In genomic region chr10:103806376-103807320, GRCh38 we compare ENCODE assay signal across 1 cellular context.
TF ChIP-seq lines count a peak whose summit lies in the region.

No MANE protein-coding gene starts in this region.

TF ChIP-seq in H1, 55 proteins besides CTCF, POLR2A, EP300 and RAD21:
- TF ChIP-seq, protein P1, sequence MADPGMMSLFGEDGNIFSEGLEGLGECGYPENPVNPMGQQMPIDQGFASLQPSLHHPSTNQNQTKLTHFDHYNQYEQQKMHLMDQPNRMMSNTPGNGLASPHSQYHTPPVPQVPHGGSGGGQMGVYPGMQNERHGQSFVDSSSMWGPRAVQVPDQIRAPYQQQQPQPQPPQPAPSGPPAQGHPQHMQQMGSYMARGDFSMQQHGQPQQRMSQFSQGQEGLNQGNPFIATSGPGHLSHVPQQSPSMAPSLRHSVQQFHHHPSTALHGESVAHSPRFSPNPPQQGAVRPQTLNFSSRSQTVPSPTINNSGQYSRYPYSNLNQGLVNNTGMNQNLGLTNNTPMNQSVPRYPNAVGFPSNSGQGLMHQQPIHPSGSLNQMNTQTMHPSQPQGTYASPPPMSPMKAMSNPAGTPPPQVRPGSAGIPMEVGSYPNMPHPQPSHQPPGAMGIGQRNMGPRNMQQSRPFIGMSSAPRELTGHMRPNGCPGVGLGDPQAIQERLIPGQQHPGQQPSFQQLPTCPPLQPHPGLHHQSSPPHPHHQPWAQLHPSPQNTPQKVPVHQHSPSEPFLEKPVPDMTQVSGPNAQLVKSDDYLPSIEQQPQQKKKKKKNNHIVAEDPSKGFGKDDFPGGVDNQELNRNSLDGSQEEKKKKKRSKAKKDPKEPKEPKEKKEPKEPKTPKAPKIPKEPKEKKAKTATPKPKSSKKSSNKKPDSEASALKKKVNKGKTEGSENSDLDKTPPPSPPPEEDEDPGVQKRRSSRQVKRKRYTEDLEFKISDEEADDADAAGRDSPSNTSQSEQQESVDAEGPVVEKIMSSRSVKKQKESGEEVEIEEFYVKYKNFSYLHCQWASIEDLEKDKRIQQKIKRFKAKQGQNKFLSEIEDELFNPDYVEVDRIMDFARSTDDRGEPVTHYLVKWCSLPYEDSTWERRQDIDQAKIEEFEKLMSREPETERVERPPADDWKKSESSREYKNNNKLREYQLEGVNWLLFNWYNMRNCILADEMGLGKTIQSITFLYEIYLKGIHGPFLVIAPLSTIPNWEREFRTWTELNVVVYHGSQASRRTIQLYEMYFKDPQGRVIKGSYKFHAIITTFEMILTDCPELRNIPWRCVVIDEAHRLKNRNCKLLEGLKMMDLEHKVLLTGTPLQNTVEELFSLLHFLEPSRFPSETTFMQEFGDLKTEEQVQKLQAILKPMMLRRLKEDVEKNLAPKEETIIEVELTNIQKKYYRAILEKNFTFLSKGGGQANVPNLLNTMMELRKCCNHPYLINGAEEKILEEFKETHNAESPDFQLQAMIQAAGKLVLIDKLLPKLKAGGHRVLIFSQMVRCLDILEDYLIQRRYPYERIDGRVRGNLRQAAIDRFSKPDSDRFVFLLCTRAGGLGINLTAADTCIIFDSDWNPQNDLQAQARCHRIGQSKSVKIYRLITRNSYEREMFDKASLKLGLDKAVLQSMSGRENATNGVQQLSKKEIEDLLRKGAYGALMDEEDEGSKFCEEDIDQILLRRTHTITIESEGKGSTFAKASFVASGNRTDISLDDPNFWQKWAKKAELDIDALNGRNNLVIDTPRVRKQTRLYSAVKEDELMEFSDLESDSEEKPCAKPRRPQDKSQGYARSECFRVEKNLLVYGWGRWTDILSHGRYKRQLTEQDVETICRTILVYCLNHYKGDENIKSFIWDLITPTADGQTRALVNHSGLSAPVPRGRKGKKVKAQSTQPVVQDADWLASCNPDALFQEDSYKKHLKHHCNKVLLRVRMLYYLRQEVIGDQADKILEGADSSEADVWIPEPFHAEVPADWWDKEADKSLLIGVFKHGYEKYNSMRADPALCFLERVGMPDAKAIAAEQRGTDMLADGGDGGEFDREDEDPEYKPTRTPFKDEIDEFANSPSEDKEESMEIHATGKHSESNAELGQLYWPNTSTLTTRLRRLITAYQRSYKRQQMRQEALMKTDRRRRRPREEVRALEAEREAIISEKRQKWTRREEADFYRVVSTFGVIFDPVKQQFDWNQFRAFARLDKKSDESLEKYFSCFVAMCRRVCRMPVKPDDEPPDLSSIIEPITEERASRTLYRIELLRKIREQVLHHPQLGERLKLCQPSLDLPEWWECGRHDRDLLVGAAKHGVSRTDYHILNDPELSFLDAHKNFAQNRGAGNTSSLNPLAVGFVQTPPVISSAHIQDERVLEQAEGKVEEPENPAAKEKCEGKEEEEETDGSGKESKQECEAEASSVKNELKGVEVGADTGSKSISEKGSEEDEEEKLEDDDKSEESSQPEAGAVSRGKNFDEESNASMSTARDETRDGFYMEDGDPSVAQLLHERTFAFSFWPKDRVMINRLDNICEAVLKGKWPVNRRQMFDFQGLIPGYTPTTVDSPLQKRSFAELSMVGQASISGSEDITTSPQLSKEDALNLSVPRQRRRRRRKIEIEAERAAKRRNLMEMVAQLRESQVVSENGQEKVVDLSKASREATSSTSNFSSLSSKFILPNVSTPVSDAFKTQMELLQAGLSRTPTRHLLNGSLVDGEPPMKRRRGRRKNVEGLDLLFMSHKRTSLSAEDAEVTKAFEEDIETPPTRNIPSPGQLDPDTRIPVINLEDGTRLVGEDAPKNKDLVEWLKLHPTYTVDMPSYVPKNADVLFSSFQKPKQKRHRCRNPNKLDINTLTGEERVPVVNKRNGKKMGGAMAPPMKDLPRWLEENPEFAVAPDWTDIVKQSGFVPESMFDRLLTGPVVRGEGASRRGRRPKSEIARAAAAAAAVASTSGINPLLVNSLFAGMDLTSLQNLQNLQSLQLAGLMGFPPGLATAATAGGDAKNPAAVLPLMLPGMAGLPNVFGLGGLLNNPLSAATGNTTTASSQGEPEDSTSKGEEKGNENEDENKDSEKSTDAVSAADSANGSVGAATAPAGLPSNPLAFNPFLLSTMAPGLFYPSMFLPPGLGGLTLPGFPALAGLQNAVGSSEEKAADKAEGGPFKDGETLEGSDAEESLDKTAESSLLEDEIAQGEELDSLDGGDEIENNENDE (IDR thresholded peaks at IDR 0.05; ENCODE audit: insufficient replicate concordance, low read length) = no peak
- TF ChIP-seq NRF1 (IDR thresholded peaks at IDR 0.05; ENCODE audit: low read depth, low read length) (no peak), CBX5 (IDR thresholded peaks at IDR 0.05; ENCODE audit: low read depth, low read length) (no peak), SP1 (IDR thresholded peaks at IDR 0.05; ENCODE audit: low read depth, low read length) (no peak), TAF1 (IDR thresholded peaks at IDR 0.05; ENCODE audit: low read depth, low read length) (no peak), RFX5 (IDR thresholded peaks at IDR 0.05; ENCODE audit: borderline replicate concordance, low read depth, low read length) (no peak), POU5F1 (IDR thresholded peaks at IDR 0.05; ENCODE audit: low read depth, low read length) (no peak), SIX5 (IDR thresholded peaks at IDR 0.05; ENCODE audit: low read depth, low read length) (no peak), SRF (IDR thresholded peaks at IDR 0.05; ENCODE audit: low read depth, low read length) (no peak), ATF2 (IDR thresholded peaks at IDR 0.05; ENCODE audit: low read length) (no peak), MAFK (IDR thresholded peaks at IDR 0.05; ENCODE audit: low read depth, low read length) (no peak), NANOG (IDR thresholded peaks at IDR 0.05; ENCODE audit: insufficient read depth, low read depth, low read length, poor library complexity, severe bottlenecking) (no peak), RBBP5 (IDR thresholded peaks at IDR 0.05; ENCODE audit: borderline replicate concordance, low read depth, low read length) (no peak)
